Comparison of ENCODE assay signal across 8 cellular contexts in the genomic region with DNA sequence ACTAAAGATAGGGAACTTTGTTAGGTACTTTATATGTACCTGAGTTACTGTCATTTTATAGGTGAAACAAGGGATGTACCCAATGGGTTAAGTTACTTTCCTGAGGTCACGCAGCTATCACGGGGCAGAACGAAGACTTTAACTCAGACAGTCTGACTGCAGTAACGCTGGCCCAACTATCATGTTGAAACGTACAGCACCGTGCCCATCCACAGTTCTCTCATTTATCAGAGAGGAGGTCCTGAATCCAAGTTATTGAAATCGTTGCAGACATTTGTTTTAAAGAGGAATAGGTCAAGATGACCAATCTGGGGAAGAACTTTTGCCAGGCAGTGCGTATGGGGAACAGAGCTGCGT. TPM values are rescaled to one million over a fixed set of nuclear protein-coding genes. Genes with fewer than 3 reads are reported as not detected.
DNase-seq lines count a peak whose midpoint lies in the region; ATAC-seq and TF ChIP-seq lines count a peak whose summit lies in the region.

No MANE protein-coding gene starts in this region.

- BruUV-seq in MCF 10A (replicated peaks; lab: Mats Ljungman, UMichigan): no TSS peak

- no peak for TF ChIP-seq CTCF in MCF 10A (IDR thresholded peaks at IDR 0.05; ENCODE audit: unreplicated experiment)
- no peak for TF ChIP-seq CTCF in nephron (IDR thresholded peaks at IDR 0.05; ENCODE audit: unreplicated experiment in 3 of 3)

- intact Hi-C loops in activated CD4-positive, alpha-beta T cell treated with anti-CD3 and anti-CD28 coated beads, Interleukin-2, amount 10 ng/mL, durations not matched to agents 24 days and 14 days (cut with micrococcal nuclease): loop anchor here (2.0 to 5.0 kb wide), 6 partner anchors 53 to 1043 kb away; partner anchors contain the start of genes APPL2, CHST11, TCP11L2 and WASHC4
- intact Hi-C loops in MCF 10A (cut with micrococcal nuclease): loop anchor here (5.0 kb wide), 1 partner anchor 223 kb away; the partner anchor contains the start of gene WASHC4
- intact Hi-C loops in posterior vena cava (cut with DNase I): no loop called here

- H3K4me1 Mint-ChIP-seq in activated CD4-positive, alpha-beta T cell treated with anti-CD3 and anti-CD28 coated beads, Interleukin-2, amount 10 ng/mL, durations not matched to agents 24 days and 14 days: peaks cover 74% of the 10 kb centered on the region
- H3K4me1 Mint-ChIP-seq in MCF 10A (ENCODE audit: insufficient read depth, unreplicated experiment): peaks cover 23% of the 10 kb centered on the region
- H3K4me1 Mint-ChIP-seq in nephron: peaks cover 18% of the 10 kb centered on the region

- POLR2A ChIA-PET in MCF 10A (lab: Yijun Ruan, JAX): interaction anchor here (0.6 to 5.2 kb wide), 5 partner anchors 14 to 95 kb away, joined by 3 to 51 read pairs (median 4); partner anchors contain the start of gene APPL2

- CTCF ChIA-PET in MCF 10A (lab: Yijun Ruan, JAX): interaction anchor here (1.2 kb wide), 1 partner anchor 94 kb away, joined by 3 read pairs; the partner anchor contains the start of gene APPL2

- H3K4me3 Mint-ChIP-seq in activated CD4-positive, alpha-beta T cell treated with anti-CD3 and anti-CD28 coated beads, Interleukin-2, amount 10 ng/mL, durations not matched to agents 24 days and 14 days: peak overlapping the region; percentile 81
- H3K4me3 Mint-ChIP-seq in MCF 10A (ENCODE audit: unreplicated experiment) (peak overlapping the region; percentile 71), nephron (peak overlapping the region; percentile 77 to 90 (median 89))

- H3K9me3 Mint-ChIP-seq in activated CD4-positive, alpha-beta T cell treated with anti-CD3 and anti-CD28 coated beads, Interleukin-2, amount 10 ng/mL, durations not matched to agents 24 days and 14 days: peaks cover 3% of the 10 kb centered on the region
- H3K9me3 Mint-ChIP-seq in MCF 10A (ENCODE audit: unreplicated experiment) (no peaks in the 10 kb centered on the region), nephron (no peaks in the 10 kb centered on the region)

- no peaks in the 10 kb centered on the region for H3K27me3 Mint-ChIP-seq in activated CD4-positive, alpha-beta T cell treated with anti-CD3 and anti-CD28 coated beads, Interleukin-2, amount 10 ng/mL, durations not matched to agents 24 days and 14 days
- H3K27me3 Mint-ChIP-seq in MCF 10A (ENCODE audit: insufficient read depth, unreplicated experiment) (no peaks in the 10 kb centered on the region), nephron (ENCODE audit: low read depth) (peaks cover 19% of the 10 kb centered on the region)

- H3K27ac Mint-ChIP-seq in activated CD4-positive, alpha-beta T cell treated with anti-CD3 and anti-CD28 coated beads, Interleukin-2, amount 10 ng/mL, durations not matched to agents 24 days and 14 days: peak overlapping the region; percentile 91
- H3K27ac Mint-ChIP-seq in MCF 10A (ENCODE audit: low read depth, unreplicated experiment) (no peak overlapping the region), nephron (peak overlapping the region in 2 of 3 experiments; percentile 45 to 57)

- ATAC-seq in HG03432 (IDR thresholded peaks at IDR 0.05; ENCODE audit: unreplicated experiment): peak; percentile 0

- DNase-seq in activated CD4-positive, alpha-beta T cell treated with anti-CD3 and anti-CD28 coated beads, Interleukin-2, amount 10 ng/mL, durations not matched to agents 24 days and 14 days: no peak
- no peak for DNase-seq in activated CD4-positive, alpha-beta T cell treated with anti-CD3 and anti-CD28 coated beads, Interleukin-2, amount 50 U/mL, for 48 hours
- DNase-seq in MCF 10A (ENCODE audit: unreplicated experiment) (no peak), HK-2 (ENCODE audit: unreplicated experiment) (no peak), posterior vena cava (ENCODE audit: low spot score) (no peak), D341Med (ENCODE audit: low spot score) (no peak)

- H3K36me3 Mint-ChIP-seq in activated CD4-positive, alpha-beta T cell treated with anti-CD3 and anti-CD28 coated beads, Interleukin-2, amount 10 ng/mL, durations not matched to agents 24 days and 14 days (ENCODE audit: low read depth): peaks cover 12% of the 10 kb centered on the region
- no peaks in the 10 kb centered on the region for H3K36me3 Mint-ChIP-seq in MCF 10A (ENCODE audit: insufficient read depth, unreplicated experiment)
- no peaks in the 10 kb centered on the region for H3K36me3 Mint-ChIP-seq in nephron (ENCODE audit: low read depth)

RNA-seq across cellular contexts. Expression of gene C12orf75, which starts 0.6 kb away (rescaled TPM):
- 91.4 and 96.1 TPM in 2 replicates for total RNA-seq in activated CD4-positive, alpha-beta T cell treated with anti-CD3 and anti-CD28 coated beads, Interleukin-2, amount 10 ng/mL, durations not matched to agents 24 days and 14 days
- total RNA-seq in MCF 10A (2022) (53.6 and 67.7 TPM in 2 replicates), posterior vena cava (100 to 1,000 TPM; 120 to 138 TPM)

Comparison
In these comparisons a context has a peak if more than half of its experiments do, and no peak if none do; other contexts are left out.
1. intact Hi-C loops: an anchor here in activated CD4-positive, alpha-beta T cell treated with anti-CD3 and anti-CD28 coated beads, Interleukin-2, amount 10 ng/mL, durations not matched to agents 24 days and 14 days (2.0 to 5.0 kb wide) and MCF 10A (5.0 kb wide); none called in posterior vena cava.